In genomic region chr17:64123114-64123513, GRCh38 we compare ENCODE assay signal across 1 cellular context.
TF ChIP-seq lines count a peak whose summit lies in the region.

No MANE protein-coding gene starts in this region.

TF ChIP-seq in endothelial cell of umbilical vein, 7 proteins besides CTCF, POLR2A, EP300 and RAD21 (continued from another document):
- no peak for TF ChIP-seq MAX (IDR thresholded peaks at IDR 0.05; ENCODE audit: insufficient read depth, insufficient read length)
